In genomic region chr12:75766263-75767160, GRCh38 we compare ENCODE assay signal across 14 cellular contexts.
DNase-seq lines count a peak whose midpoint lies in the region; ATAC-seq, FAIRE-seq and TF ChIP-seq lines count a peak whose summit lies in the region.
"Had no signal": no experiment of that assay in that cellular context is flagged by ENCODE, and none has a peak within 500 bp of the region (broad histone marks: within the 10 kb centered on the region; RNA-seq: fewer than 3 reads in every experiment).

No MANE protein-coding gene starts in this region.

- POLR2A ChIA-PET in K562 (lab: Yijun Ruan, JAX): no interaction called here

- WGBS in K562 (ENCODE audit: insufficient coverage, low coverage, missing lambda C conversion rate): 10% methylated on average over 3 of the region's 3 CpGs

- TF ChIP-seq EP300 in K562 (IDR thresholded peaks at IDR 0.05; ENCODE audit: low read length): no peak

- no peak overlapping the region for H3K4me2 ChIP-seq in K562 (ENCODE audit: insufficient read depth, low read length)

- no peaks in the 10 kb centered on the region for H3K27me3 ChIP-seq in ACC112 (ENCODE audit: insufficient read depth, low read length)
- no peaks in the 10 kb centered on the region; a peak in 1 of 5 replicates for H3K27me3 ChIP-seq in K562 (ENCODE audit: control insufficient read depth in 2 of 2, insufficient read depth in 2 of 2, low read length in 2 of 2)

- TF ChIP-seq RAD21 in K562 (CRISPR knock-in tag; conservative IDR thresholded peaks at IDR 0.05 in 1 of 2, IDR thresholded peaks at IDR 0.05 in 1 of 2): no peak

- H3K4me3 ChIP-seq in ACC112 (ENCODE audit: low read depth, low read length): no peak overlapping the region
- H3K4me3 ChIP-seq in K562: no peak overlapping the region
- H3K4me3 ChIP-seq: thoracic aorta had no signal

- in situ Hi-C loops in K562 (cut with MboI): no loop called here
- in situ Hi-C loops in KBM-7 (cut with MboI; ENCODE audit: low pct_unique_long_range_greater_than_20kb, low sequenced_read_pairs): no loop called here

- no peak for FAIRE-seq in K562 (lab: Jason Lieb, UNC)

- BruUV-seq in K562 (replicated peaks; lab: Mats Ljungman, UMichigan): no TSS peak

- no peaks in the 10 kb centered on the region for H3K9me3 ChIP-seq in K562 (replicated peaks; ENCODE audit: control insufficient read depth, insufficient read depth, low read depth, low read length)
- H3K9me3 ChIP-seq: thoracic aorta had no signal

- H3K9me1 ChIP-seq in K562 (ENCODE audit: control insufficient read depth, insufficient read depth, low read length): no peaks in the 10 kb centered on the region

- intact Hi-C loops in K562 (cut with micrococcal nuclease) (no loop called here), left colon (cut with DNase I, micrococcal nuclease) (no loop called here)

- H3K79me2 ChIP-seq in ACC112 (ENCODE audit: control insufficient read depth, insufficient read depth, low read length, unreplicated experiment): no peaks in the 10 kb centered on the region
- no peaks in the 10 kb centered on the region for H3K79me2 ChIP-seq in K562 (ENCODE audit: control insufficient read depth, insufficient read depth, low read length)

- H3K4me1 ChIP-seq in ACC112 (ENCODE audit: control insufficient read depth, insufficient read depth, low read length, unreplicated experiment): peaks cover 15% of the 10 kb centered on the region
- no peaks in the 10 kb centered on the region for H3K4me1 ChIP-seq in K562 (replicated peaks in 1 of 2; ENCODE audit: control insufficient read depth in 2 of 2, insufficient read depth in 2 of 2, low read length in 2 of 2)

- peak overlapping the region; percentile 3 for H2AFZ ChIP-seq in ACC112 (ENCODE audit: low read length, unreplicated experiment)
- H2AFZ ChIP-seq in K562 (ENCODE audit: low read depth, low read length): no peak overlapping the region

- TF ChIP-seq POLR2A in K562 (conservative IDR thresholded peaks at IDR 0.05): no peak

- H4K20me1 ChIP-seq in K562 (replicated peaks; ENCODE audit: control insufficient read depth, insufficient read depth, low read length): no peaks in the 10 kb centered on the region

- no peak overlapping the region for H3K9ac ChIP-seq in K562 (ENCODE audit: insufficient read depth in 1 of 2, low read depth in 2 of 2, low read length in 2 of 2)

- DNase-seq in HPDE6-E6E7 (ENCODE audit: extremely low spot score) (peak; percentile 69), K562 (ENCODE audit: extremely low read depth in 1 of 4, low spot score in 3 of 4) (no peak), left colon (no peak), KG1 (lab: John Stamatoyannopoulos, UW) (no peak), KBM-7 (no peak)
- DNase-seq in stimulated activated CD4-positive, alpha-beta T cell treated with anti-CD3 and anti-CD28 coated beads, Interleukin-1b, Interleukin-23, amount 100 ng/mL, for 48 hours: no peak
- no peak for DNase-seq in activated CD4-positive, alpha-beta T cell treated with anti-CD3 and anti-CD28 coated beads for 1 hour
- DNase-seq: activated T-cell treated with anti-CD3 and anti-CD28 coated beads, Interleukin-2, amount 50 U/mL, for 24 hours; CD4-positive, alpha-beta T cell; effector memory CD4-positive, alpha-beta T cell; NCI-H2171 treated with DMSO at 0.1 percent for 48 hours; T-helper 2 cell had no signal

- H3K27ac ChIP-seq in ACC112 (ENCODE audit: low read depth, low read length) (peak overlapping the region; percentile 70), K562 (ENCODE audit: extremely low read depth, low read depth, low read length) (no peak overlapping the region)
- H3K27ac ChIP-seq: thoracic aorta had no signal

- TF ChIP-seq CTCF in K562 (IDR thresholded peaks at IDR 0.05 in 2 of 3, conservative IDR thresholded peaks at IDR 0.05 in 1 of 3; ENCODE audit: insufficient read depth in 2 of 3, low read depth in 1 of 3, low read length in 3 of 3): no peak

- H3K36me3 ChIP-seq in ACC112 (ENCODE audit: insufficient read depth, low read length): no peaks in the 10 kb centered on the region
- H3K36me3 ChIP-seq in K562 (ENCODE audit: control insufficient read depth, insufficient read depth, low read length): no peaks in the 10 kb centered on the region
- H3K36me3 ChIP-seq: thoracic aorta had no signal

- ATAC-seq in K562: no peak
- peak; percentile 60 for ATAC-seq in left colon

- CTCF ChIA-PET in K562 (lab: Yijun Ruan, JAX; ENCODE audit: low intra/inter-chr PET ratio): no interaction called here

TF ChIP-seq in K562, 482 proteins besides CTCF, POLR2A, EP300 and RAD21:
- TF ChIP-seq FOSL1 (tag; conservative IDR thresholded peaks at IDR 0.05) (peak; percentile 40), CCNT2 (IDR thresholded peaks at IDR 0.05; ENCODE audit: borderline replicate concordance, extremely low read depth, insufficient read length, low read depth, low read length) (no peak), ID3 (CRISPR knock-in tag; IDR thresholded peaks at IDR 0.05) (no peak), ID3 (tag; IDR thresholded peaks at IDR 0.05) (peak; percentile 90)
